In the genomic region with DNA sequence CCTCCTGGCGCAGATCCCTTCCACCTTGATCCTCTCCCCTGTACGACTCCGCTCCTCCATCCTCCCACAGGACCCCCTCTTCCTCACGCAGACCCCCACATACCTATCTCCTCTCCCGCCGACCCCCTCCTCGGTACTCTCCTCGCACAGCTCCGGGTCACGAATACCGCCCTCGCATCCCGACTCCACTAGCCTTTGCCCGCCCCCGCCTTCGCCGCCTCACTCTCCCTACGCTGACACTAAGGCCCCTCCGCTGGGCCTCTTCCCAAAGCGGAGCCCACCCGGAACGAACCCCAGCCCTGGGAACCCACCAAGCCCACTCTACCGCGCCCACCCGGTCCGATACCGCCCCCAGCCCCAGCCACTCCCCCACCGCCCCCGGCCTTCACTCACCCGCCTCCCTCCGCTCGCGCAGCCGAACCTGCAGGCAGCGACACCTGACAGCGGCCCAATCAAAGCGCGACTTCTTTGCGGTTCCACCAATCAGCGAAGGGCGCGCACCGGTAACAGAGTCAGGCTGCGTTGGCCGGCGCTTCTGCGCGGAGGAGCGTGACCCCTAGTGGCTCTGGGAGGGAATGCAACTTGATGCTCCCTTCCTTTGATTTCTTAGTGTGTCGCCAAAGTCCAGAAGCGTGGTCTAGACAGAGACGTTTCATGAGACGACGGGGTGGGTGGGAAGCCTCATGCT, we compare ENCODE assay signal across 8 cellular contexts. TPM values are rescaled to one million over a fixed set of nuclear protein-coding genes. Genes with fewer than 3 reads are reported as not detected.
DNase-seq lines count a peak whose midpoint lies in the region; ATAC-seq, FAIRE-seq and TF ChIP-seq lines count a peak whose summit lies in the region.
"Not testable (repeated sequence)": the region's sequence is repeated elsewhere in the genome, so short reads cannot be mapped to it uniquely, and the experiment has no call there.

A gene (minus strand): TSS at position 430 of the 688 bp plus-strand sequence. CDS start 5,704 bp downstream, outside the sequence.

- H3K9me3 ChIP-seq in IMR-90 (ENCODE audit: control insufficient read depth, insufficient read depth, low read length); esophagus squamous epithelium; mucosa of descending colon; testis: not testable (repeated sequence)

- not testable (repeated sequence) for H3K14ac ChIP-seq in IMR-90 (replicated peaks; ENCODE audit: low read depth, low read length)

- not testable (repeated sequence) for H3K9ac ChIP-seq in IMR-90 (ENCODE audit: low read depth, low read length)

- not testable (repeated sequence) for H4K91ac ChIP-seq in IMR-90 (ENCODE audit: insufficient read depth, low read depth, low read length)

- not testable (repeated sequence) for H3K18ac ChIP-seq in IMR-90 (ENCODE audit: low read depth, low read length)

- not testable (repeated sequence) for H4K20me1 ChIP-seq in IMR-90 (ENCODE audit: insufficient read depth, low read length)

- not testable (repeated sequence) for H3K9me3 Mint-ChIP-seq in activated T-cell treated with anti-CD3 and anti-CD28 coated beads, Interleukin-2, amount 50 U/mL, for 4 hours

- not testable (repeated sequence) for H2AK5ac ChIP-seq in IMR-90 (ENCODE audit: low read depth, low read length)

- not testable (repeated sequence) for H3K4me2 ChIP-seq in IMR-90 (ENCODE audit: low read depth, low read length)

- not testable (repeated sequence) for DNase-seq in GM12892 (ENCODE audit: insufficient read length); IMR-90; activated T-cell treated with anti-CD3 and anti-CD28 coated beads, Interleukin-2, amount 50 U/mL, for 4 hours; esophagus squamous epithelium (lab: John Stamatoyannopoulos, UW); mucosa of descending colon; testis

- not testable (repeated sequence) for H2AK9ac ChIP-seq in IMR-90 (replicated peaks; ENCODE audit: low read depth, low read length, poor library complexity)

- H2BK15ac ChIP-seq in IMR-90 (ENCODE audit: low read depth, low read length) = not testable (repeated sequence)

- dilution Hi-C loops in IMR-90 (cut with HindIII; ENCODE audit: low sequenced_read_pairs, unreplicated experiment) = not testable (repeated sequence)

- not testable (repeated sequence) for H3K9me1 ChIP-seq in IMR-90 (ENCODE audit: insufficient read depth, low read length)

- H3K27ac ChIP-seq in IMR-90 (ENCODE audit: insufficient read depth, low read length); esophagus squamous epithelium; testis: not testable (repeated sequence)

- H3K36me3 Mint-ChIP-seq in activated T-cell treated with anti-CD3 and anti-CD28 coated beads, Interleukin-2, amount 50 U/mL, for 4 hours (ENCODE audit: insufficient read depth) = not testable (repeated sequence)

- FAIRE-seq in GM12892 (lab: Jason Lieb, UNC) = peak; percentile 100

- not testable (repeated sequence) for H2BK120ac ChIP-seq in IMR-90 (ENCODE audit: low read depth, low read length)

- not testable (repeated sequence) for H4K8ac ChIP-seq in IMR-90 (ENCODE audit: low read depth in 2 of 2, low read length in 2 of 2)

- not testable (repeated sequence) for H3K4me3 Mint-ChIP-seq in activated T-cell treated with anti-CD3 and anti-CD28 coated beads, Interleukin-2, amount 50 U/mL, for 4 hours

- not testable (repeated sequence) for H3K27me3 Mint-ChIP-seq in activated T-cell treated with anti-CD3 and anti-CD28 coated beads, Interleukin-2, amount 50 U/mL, for 4 hours (ENCODE audit: low read depth)

- POLR2A ChIA-PET in IMR-90 (lab: Charles Lee; ENCODE audit: unreplicated experiment) = not testable (repeated sequence)

- not testable (repeated sequence) for H3K23ac ChIP-seq in IMR-90 (ENCODE audit: low read depth, low read length)

- intact Hi-C loops in IMR-90 (cut with micrococcal nuclease); esophagus squamous epithelium (cut with DNase I); mucosa of descending colon (cut with DNase I, micrococcal nuclease); testis (cut with DNase I; ENCODE audit: low total_unique reads): not testable (repeated sequence)

- CTCF ChIA-PET in IMR-90 (lab: Yijun Ruan, JAX) = not testable (repeated sequence)

- not testable (repeated sequence) for H2BK20ac ChIP-seq in IMR-90 (ENCODE audit: low read depth, low read length)

- not testable (repeated sequence) for TF ChIP-seq RAD21 in IMR-90 (IDR thresholded peaks at IDR 0.05; ENCODE audit: low read length)

- not testable (repeated sequence) for H3K4ac ChIP-seq in IMR-90 (ENCODE audit: low read depth, low read length)

- not testable (repeated sequence) for TF ChIP-seq POLR2A in GM12892 (IDR thresholded peaks at IDR 0.05; ENCODE audit: low read depth, low read length); IMR-90 (IDR thresholded peaks at IDR 0.05; ENCODE audit: low read depth, low read length); esophagus squamous epithelium (IDR thresholded peaks at IDR 0.05); testis (IDR thresholded peaks at IDR 0.05)

- not testable (repeated sequence) for TF ChIP-seq CTCF in IMR-90 (conservative IDR thresholded peaks at IDR 0.05; ENCODE audit: low read depth, low read length); esophagus squamous epithelium (IDR thresholded peaks at IDR 0.05); mucosa of descending colon (IDR thresholded peaks at IDR 0.05); testis (IDR thresholded peaks at IDR 0.05)

- H2BK5ac ChIP-seq in IMR-90 (ENCODE audit: low read depth, low read length, poor library complexity, severe bottlenecking) = not testable (repeated sequence)

- H2AFZ ChIP-seq in IMR-90 (replicated peaks; ENCODE audit: low read length, poor library complexity) = not testable (repeated sequence)

- BruUV-seq in IMR-90 (replicated peaks; lab: Mats Ljungman, UMichigan) = not testable (repeated sequence)

- not testable (repeated sequence) for H3K4me3 ChIP-seq in IMR-90 (ENCODE audit: insufficient read depth, low read depth, low read length); esophagus squamous epithelium; mucosa of descending colon; testis

- H3K4me1 ChIP-seq in IMR-90 (ENCODE audit: control insufficient read depth, insufficient read depth, low read length); esophagus squamous epithelium; mucosa of descending colon (ENCODE audit: low read depth); testis: not testable (repeated sequence)

- not testable (repeated sequence) for H3K4me1 Mint-ChIP-seq in activated T-cell treated with anti-CD3 and anti-CD28 coated beads, Interleukin-2, amount 50 U/mL, for 4 hours (ENCODE audit: low read depth)

- not testable (repeated sequence) for H3K56ac ChIP-seq in IMR-90 (ENCODE audit: extremely low read depth, insufficient read depth, low read length)

- H4K5ac ChIP-seq in IMR-90 (ENCODE audit: low read depth, low read length) = not testable (repeated sequence)

- in situ Hi-C loops in IMR-90 (cut with MboI; ENCODE audit: low sequenced_read_pairs) = not testable (repeated sequence)

- not testable (repeated sequence) for H3K27me3 ChIP-seq in IMR-90 (ENCODE audit: control insufficient read depth, insufficient read depth, low read length); esophagus squamous epithelium; testis

- ATAC-seq in GM21367 (IDR thresholded peaks at IDR 0.05; ENCODE audit: unreplicated experiment) = peak; percentile 87
- ATAC-seq in HG02943 (IDR thresholded peaks at IDR 0.05; ENCODE audit: low read depth, unreplicated experiment) = peak; percentile 85
- ATAC-seq in IMR-90 (ENCODE audit: low read depth) = peak; percentile 97
- ATAC-seq in activated T-cell treated with anti-CD3 and anti-CD28 coated beads, Interleukin-2, amount 50 U/mL, for 4 hours = peak; percentile 98 to 99
- ATAC-seq in mucosa of descending colon = peak; percentile 88

- not testable (repeated sequence) for H3K79me1 ChIP-seq in IMR-90 (ENCODE audit: low read depth in 1 of 2, low read length in 2 of 2)

- H3K36me3 ChIP-seq in IMR-90 (ENCODE audit: control insufficient read depth, insufficient read depth, low read length); esophagus squamous epithelium; mucosa of descending colon (ENCODE audit: low read depth); testis (ENCODE audit: low read depth, missing control alignments): not testable (repeated sequence)

- WGBS in IMR-90 (ENCODE audit: extremely low coverage in 2 of 2, insufficient read length in 1 of 2), 2 experiments = no CpG with 5 or more reads among the region's 54 CpGs
- no CpG with 5 or more reads among the region's 54 CpGs for WGBS in esophagus squamous epithelium, 2 donors
- WGBS in testis, 2 donors = no CpG with 5 or more reads among the region's 54 CpGs

RNA-seq across cellular contexts. Expression of the gene that starts here (rescaled TPM):
- 25.8 TPM for polyA plus RNA-seq in GM12892 (2012; ENCODE audit: missing spikeins)
- 10.0 and 12.7 TPM in 2 replicates for total RNA-seq in IMR-90 (2012; rRNA removed)
- polyA plus RNA-seq in IMR-90 (2012; rRNA removed) = 14.2 and 15.2 TPM in 2 replicates
- polyA plus RNA-seq in IMR-90 (2012; cell fraction: cytosol; rRNA removed) = 4.0 and 5.0 TPM in 2 replicates
- 39.8 and 92.0 TPM in 2 replicates for polyA plus RNA-seq in IMR-90 (2012; cell fraction: nucleus; rRNA removed; ENCODE audit: low replicate concordance)
- 10 to 100 TPM; 30.8 to 33.4 (median 31.6) TPM for total RNA-seq in activated T-cell treated with anti-CD3 and anti-CD28 coated beads, Interleukin-2, amount 50 U/mL, for 4 hours
- 10 to 100 TPM; 21.4 to 33.0 (median 26.7) TPM for total RNA-seq in esophagus squamous epithelium
- 100 to 1,000 TPM in 1 of 3 donors, 10 to 100 TPM in 2; 65.2 to 126 (median 87.7) TPM for total RNA-seq in mucosa of descending colon
- total RNA-seq in testis = 100 to 1,000 TPM; 138 to 165 TPM
- polyA plus RNA-seq in testis (ENCODE audit: insufficient read depth, low read depth, low replicate concordance) = 44.9 TPM
